In genomic region chr11:58178444-58178843, GRCh38 we compare ENCODE assay signal across 1 cellular context.
TF ChIP-seq lines count a peak whose summit lies in the region.

No MANE protein-coding gene starts in this region.

TF ChIP-seq in K562, 482 proteins besides CTCF, POLR2A, EP300 and RAD21:
- TF ChIP-seq ELF2 (CRISPR knock-in tag; IDR thresholded peaks at IDR 0.05), result no peak
